ENCODE assay signal across 11 cellular contexts in the genomic region with DNA sequence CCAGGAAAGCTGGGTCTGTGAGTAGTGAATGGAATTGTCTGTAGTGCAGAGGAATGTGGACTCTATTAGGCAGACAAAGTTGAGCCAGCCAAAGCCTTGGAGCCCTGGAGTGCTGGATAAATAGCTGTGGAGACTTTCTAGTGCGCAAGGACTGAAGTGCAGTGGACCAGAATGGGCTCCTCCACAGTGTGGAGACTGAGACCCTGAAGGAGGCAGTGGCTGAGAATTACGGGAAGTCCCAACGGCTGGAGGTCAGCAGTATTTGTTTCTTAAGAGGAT. TPM values are rescaled to one million over a fixed set of nuclear protein-coding genes. Genes with fewer than 3 reads are reported as not detected.
A peak's percentile ranks its signal among the peaks of the same experiment; 100 is the strongest.
DNase-seq lines count a peak whose midpoint lies in the region; ATAC-seq and TF ChIP-seq lines count a peak whose summit lies in the region.
"Had no signal": no experiment of that assay in that cellular context is flagged by ENCODE, and none has a peak within 500 bp of the region (broad histone marks: within the 10 kb centered on the region; RNA-seq: fewer than 3 reads in every experiment).

No MANE protein-coding gene starts in this region.

- intact Hi-C loops in heart right ventricle (cut with DNase I) = no loop called here

- peaks cover 23% of the 10 kb centered on the region for H3K36me3 Mint-ChIP-seq in WTC11
- H3K36me3 Mint-ChIP-seq in activated CD8-positive, alpha-beta memory T cell treated with anti-CD3 and anti-CD28 coated beads, Interleukin-2, amount 10 ng/mL, durations not matched to agents 7 days and 5 days = peaks cover 27% of the 10 kb centered on the region

- no peak overlapping the region for H3K27ac Mint-ChIP-seq in WTC11
- no peak overlapping the region for H3K27ac Mint-ChIP-seq in activated CD8-positive, alpha-beta memory T cell treated with anti-CD3 and anti-CD28 coated beads, Interleukin-2, amount 10 ng/mL, durations not matched to agents 7 days and 5 days

- H3K4me3 ChIP-seq in AG10803 (ENCODE audit: low read length) (peak overlapping the region; percentile 64), heart right ventricle (peak overlapping the region; percentile 52 to 85 (median 71)), retinal pigment epithelial cell (ENCODE audit: low read length) (peak overlapping the region; percentile 53)

- H3K4me1 Mint-ChIP-seq in WTC11 = peaks cover 20% of the 10 kb centered on the region
- H3K4me1 Mint-ChIP-seq in activated CD8-positive, alpha-beta memory T cell treated with anti-CD3 and anti-CD28 coated beads, Interleukin-2, amount 10 ng/mL, durations not matched to agents 7 days and 5 days = peaks cover 4% of the 10 kb centered on the region

- peak; percentile 22 for DNase-seq in AG10803 (ENCODE audit: low read depth)
- DNase-seq in WTC11 (ENCODE audit: low spot score) = no peak
- DNase-seq in heart right ventricle = no peak
- no peak for DNase-seq in retinal pigment epithelial cell (ENCODE audit: low read depth)
- no peak for DNase-seq in NOMO-1 treated with DMSO at 0.1 percent for 48 hours (lab: John Stamatoyannopoulos, UW; ENCODE audit: unreplicated experiment)
- no peak for DNase-seq in OCI-M2 (lab: John Stamatoyannopoulos, UW; ENCODE audit: unreplicated experiment)
- DNase-seq in DMS53 treated with DMSO at 0.1 percent for 48 hours (lab: John Stamatoyannopoulos, UW; ENCODE audit: unreplicated experiment) = no peak
- DNase-seq in activated CD8-positive, alpha-beta memory T cell treated with anti-CD3 and anti-CD28 coated beads, Interleukin-2, amount 10 ng/mL, durations not matched to agents 7 days and 5 days = no peak
- DNase-seq: NK-92 treated with Interleukin-12 subunit alpha and Interleukin-12 subunit beta, amount 100 ng/mL, for 24 hours had no signal

- H3K27me3 ChIP-seq in heart right ventricle = peaks cover 0 to 22% (median 0%) of the 10 kb centered on the region in 7 donors

- peaks cover 6% of the 10 kb centered on the region; the same call in 1 of the 2 replicates for H3K27me3 Mint-ChIP-seq in WTC11 (ENCODE audit: low read depth)
- peaks cover 40% of the 10 kb centered on the region for H3K27me3 Mint-ChIP-seq in activated CD8-positive, alpha-beta memory T cell treated with anti-CD3 and anti-CD28 coated beads, Interleukin-2, amount 10 ng/mL, durations not matched to agents 7 days and 5 days

- peaks cover 0 to 22% (median 18%) of the 10 kb centered on the region in 9 donors for H3K4me1 ChIP-seq in heart right ventricle

- ATAC-seq in WTC11 = no peak
- ATAC-seq in heart right ventricle = peak in 4 of 8 donors; percentile 6 to 34 (median 32)
- no peak for ATAC-seq in activated CD8-positive, alpha-beta memory T cell treated with anti-CD3 and anti-CD28 coated beads, Interleukin-2, amount 10 ng/mL, durations not matched to agents 7 days and 5 days

- CTCF ChIA-PET in WTC11 (lab: Charles Lee) = interaction anchor here (1.2 to 1.3 kb wide), 2 partner anchors 25 to 164 kb away, joined by 3 to 6 read pairs; no protein-coding TSS in a partner anchor
- CTCF ChIA-PET in activated CD8-positive, alpha-beta memory T cell treated with anti-CD3 and anti-CD28 coated beads, Interleukin-2, amount 10 ng/mL, durations not matched to agents 7 days and 5 days (lab: Charles Lee) = no interaction called here

- peaks cover 0 to 40% (median 19%) of the 10 kb centered on the region in 9 donors for H3K36me3 ChIP-seq in heart right ventricle

- TF ChIP-seq CTCF in AG10803 (conservative IDR thresholded peaks at IDR 0.05; ENCODE audit: low read length) = no peak
- TF ChIP-seq CTCF in WTC11 (IDR thresholded peaks at IDR 0.05) = no peak
- TF ChIP-seq CTCF in heart right ventricle (IDR thresholded peaks at IDR 0.05) = no peak
- TF ChIP-seq CTCF in retinal pigment epithelial cell (conservative IDR thresholded peaks at IDR 0.05; ENCODE audit: low read depth, low read length) = no peak

- H3K9me3 Mint-ChIP-seq in WTC11 = peaks cover 38% of the 10 kb centered on the region
- peaks cover 24% of the 10 kb centered on the region for H3K9me3 Mint-ChIP-seq in activated CD8-positive, alpha-beta memory T cell treated with anti-CD3 and anti-CD28 coated beads, Interleukin-2, amount 10 ng/mL, durations not matched to agents 7 days and 5 days (ENCODE audit: low read depth)

- 77 to 86% methylated on average over 3 of the region's 3 CpGs for WGBS in heart right ventricle, 2 donors

- H3K9me3 ChIP-seq in heart right ventricle = peaks cover 0 to 21% (median 2%) of the 10 kb centered on the region in 11 donors

- peak overlapping the region in 5 of 10 donors; percentile 56 to 77 (median 73) for H3K27ac ChIP-seq in heart right ventricle

- H3K4me3 Mint-ChIP-seq in WTC11 = peak overlapping the region; percentile 49
- no peak overlapping the region for H3K4me3 Mint-ChIP-seq in activated CD8-positive, alpha-beta memory T cell treated with anti-CD3 and anti-CD28 coated beads, Interleukin-2, amount 10 ng/mL, durations not matched to agents 7 days and 5 days

- POLR2A ChIA-PET in WTC11 (lab: Charles Lee) = interaction anchor here (0.5 kb wide), 1 partner anchor 402 kb away, joined by 4 read pairs; no protein-coding TSS in a partner anchor

TF ChIP-seq in WTC11, 78 proteins besides CTCF, POLR2A, EP300 and RAD21 (continues in another document):
- no peak for TF ChIP-seq PREB (CRISPR knock-in tag; IDR thresholded peaks at IDR 0.05; ENCODE audit: borderline replicate concordance)
- TF ChIP-seq ZNF396 (CRISPR knock-in tag; IDR thresholded peaks at IDR 0.05; ENCODE audit: borderline replicate concordance) = no peak
- TF ChIP-seq MXD4 (CRISPR knock-in tag; IDR thresholded peaks at IDR 0.05; ENCODE audit: borderline replicate concordance) = no peak
- TF ChIP-seq SMAD3 (CRISPR knock-in tag; IDR thresholded peaks at IDR 0.05; ENCODE audit: borderline replicate concordance) = no peak
- TF ChIP-seq FOXK1 (CRISPR knock-in tag; IDR thresholded peaks at IDR 0.05) = no peak
- TF ChIP-seq E2F5 (CRISPR knock-in tag; IDR thresholded peaks at IDR 0.05) = no peak
- TF ChIP-seq SMAD4 (CRISPR knock-in tag; IDR thresholded peaks at IDR 0.05) = no peak
- no peak for TF ChIP-seq SP1 (CRISPR knock-in tag; conservative IDR thresholded peaks at IDR 0.05)
- no peak for TF ChIP-seq GRHL2 (CRISPR knock-in tag; IDR thresholded peaks at IDR 0.05; ENCODE audit: insufficient replicate concordance, severe bottlenecking)
- no peak for TF ChIP-seq ATF6 (CRISPR knock-in tag; IDR thresholded peaks at IDR 0.05)

RNA-seq across cellular contexts. Expression of gene ZNF662, which starts 0.9 kb away (rescaled TPM):
- total RNA-seq in WTC11 (2021) (2.7 to 3.5 TPM (median 2.9 TPM) in 3 replicates), heart right ventricle (1 to 10 TPM; 3.7 to 6.9 (median 5.5) TPM)
- polyA plus RNA-seq in heart right ventricle = 1 to 10 TPM in 1 of 2 donors, under 1 TPM in 1; 0.91 to 5.0 TPM
- under 1 TPM in 1 of 2 experiments, not detected in 1; 0.47 TPM for total RNA-seq in activated CD8-positive, alpha-beta memory T cell treated with anti-CD3 and anti-CD28 coated beads, Interleukin-2, amount 10 ng/mL, durations not matched to agents 7 days and 5 days

RNA-seq across cellular contexts. Expression of gene CYP8B1, which starts 31.2 kb away (rescaled TPM):
- total RNA-seq in WTC11 (2021) = 0.13 to 0.18 TPM (median 0.16 TPM) in 3 replicates
- not detected for total RNA-seq in heart right ventricle
- polyA plus RNA-seq in heart right ventricle = not detected
- total RNA-seq in activated CD8-positive, alpha-beta memory T cell treated with anti-CD3 and anti-CD28 coated beads, Interleukin-2, amount 10 ng/mL, durations not matched to agents 7 days and 5 days = not detected
- total RNA-seq: subcutaneous adipose tissue; T-helper 2 cell treated with Interferon-gamma antibody and Interleukin-4, amounts not matched to agents 100 ng/mL and 5 ng/mL, for 36 hours had no signal
